ENCODE assay signal across 9 cellular contexts in genomic region chr1:26278303-26278702, GRCh38. TPM values are rescaled to one million over a fixed set of nuclear protein-coding genes. Genes with fewer than 3 reads are reported as not detected.
DNase-seq lines count a peak whose midpoint lies in the region; ATAC-seq, FAIRE-seq and TF ChIP-seq lines count a peak whose summit lies in the region.
"Had no signal": no experiment of that assay in that cellular context is flagged by ENCODE, and none has a peak within 500 bp of the region (broad histone marks: within the 10 kb centered on the region; RNA-seq: fewer than 3 reads in every experiment).

No MANE protein-coding gene starts in this region.

- intact Hi-C loops in adrenal gland (cut with DNase I), result no loop called here

- peak overlapping the region; percentile 77 for H3K9ac ChIP-seq in keratinocyte (ENCODE audit: control insufficient read depth, extremely low read depth, insufficient read depth, low read length)

- peaks cover 86% of the 10 kb centered on the region for H3K36me3 Mint-ChIP-seq in activated T-cell treated with anti-CD3 and anti-CD28 coated beads, Interleukin-2, amount 50 U/mL, for 24 hours (ENCODE audit: low read depth)

- no peaks in the 10 kb centered on the region for H3K27me3 Mint-ChIP-seq in activated T-cell treated with anti-CD3 and anti-CD28 coated beads, Interleukin-2, amount 50 U/mL, for 24 hours

- H2AFZ ChIP-seq in keratinocyte (ENCODE audit: control insufficient read depth, low read length), result no peak overlapping the region

- H3K27ac ChIP-seq in adrenal gland (peak overlapping the region in 4 of 5 donors; percentile 0 to 97 (median 86)), keratinocyte (ENCODE audit: control insufficient read depth, insufficient read depth, low read length) (peak overlapping the region; percentile 95), upper lobe of left lung (peak overlapping the region; percentile 92 to 99 (median 98))

- H3K4me1 ChIP-seq in adrenal gland (replicated peaks in 1 of 2) (peaks cover 14 to 38% of the 10 kb centered on the region in 2 donors), keratinocyte (ENCODE audit: control insufficient read depth, extremely low read depth, insufficient read depth, low read length) (peaks cover 73% of the 10 kb centered on the region), upper lobe of left lung (peaks cover 63 to 78% (median 70%) of the 10 kb centered on the region in 4 donors)

- FAIRE-seq in keratinocyte (lab: Jason Lieb, UNC), result peak; percentile 66
- FAIRE-seq: endometrium had no signal

- no peak overlapping the region for H3K4me3 ChIP-seq in adrenal gland
- no peak overlapping the region for H3K4me3 ChIP-seq in keratinocyte (ENCODE audit: control insufficient read depth in 2 of 3, extremely low read depth in 1 of 3, insufficient read depth in 2 of 3, low read depth in 1 of 3, low read length in 3 of 3)
- H3K4me3 ChIP-seq in upper lobe of left lung, result no peak overlapping the region

- peak overlapping the region; percentile 98 for H3K27ac Mint-ChIP-seq in activated T-cell treated with anti-CD3 and anti-CD28 coated beads, Interleukin-2, amount 50 U/mL, for 24 hours

- peak overlapping the region; percentile 87 for H3K4me3 Mint-ChIP-seq in activated T-cell treated with anti-CD3 and anti-CD28 coated beads, Interleukin-2, amount 50 U/mL, for 24 hours

- dilution Hi-C loops in keratinocyte (cut with MboI; ENCODE audit: extremely low pct_ligation_motif_present, low sequenced_read_pairs), result no loop called here

- no peak for TF ChIP-seq POLR2A in adrenal gland (IDR thresholded peaks at IDR 0.05)
- no peak for TF ChIP-seq POLR2A in upper lobe of left lung (IDR thresholded peaks at IDR 0.05)

- H3K9me3 Mint-ChIP-seq in activated T-cell treated with anti-CD3 and anti-CD28 coated beads, Interleukin-2, amount 50 U/mL, for 24 hours, result no peaks in the 10 kb centered on the region

- no peak for TF ChIP-seq EP300 in upper lobe of left lung (IDR thresholded peaks at IDR 0.05)

- H3K27me3 ChIP-seq in adrenal gland (no peaks in the 10 kb centered on the region), keratinocyte (ENCODE audit: control insufficient read depth, extremely low read depth, insufficient read depth, low read length) (no peaks in the 10 kb centered on the region), upper lobe of left lung (peaks cover 0 to 4% (median 0%) of the 10 kb centered on the region in 4 donors)

- peaks cover 3% of the 10 kb centered on the region for H3K9me1 ChIP-seq in keratinocyte (ENCODE audit: control insufficient read depth, extremely low read depth, insufficient read depth, low read length)

- DNase-seq in activated T-cell treated with anti-CD3 and anti-CD28 coated beads, Interleukin-2, amount 50 U/mL, for 24 hours, result no peak
- DNase-seq in activated T-cell treated with anti-CD3 and anti-CD28 coated beads, Interleukin-2, amount 50 U/mL, for 1 hour, result no peak
- no peak for DNase-seq in adrenal gland
- DNase-seq in keratinocyte (ENCODE audit: low read depth, low spot score), result peak; percentile 59
- DNase-seq in upper lobe of left lung, result no peak
- DNase-seq in SIG-M5 (lab: John Stamatoyannopoulos, UW), result no peak
- DNase-seq in H4 (ENCODE audit: low spot score), result no peak

- ATAC-seq in upper lobe of left lung (ENCODE audit: low FRiP score in 2 of 2), result peak in 1 of 2 donors; percentile 17
- no peak for ATAC-seq in GM18907 (IDR thresholded peaks at IDR 0.05; ENCODE audit: unreplicated experiment)

- peaks cover 84% of the 10 kb centered on the region for H3K4me1 Mint-ChIP-seq in activated T-cell treated with anti-CD3 and anti-CD28 coated beads, Interleukin-2, amount 50 U/mL, for 24 hours (ENCODE audit: low read depth)

- H3K36me3 ChIP-seq in adrenal gland (replicated peaks in 1 of 2), result no peaks in the 10 kb centered on the region
- H3K36me3 ChIP-seq in keratinocyte (ENCODE audit: control insufficient read depth in 2 of 2, extremely low read depth in 1 of 2, insufficient read depth in 2 of 2, low read length in 2 of 2), result peaks cover 14 to 27% of the 10 kb centered on the region in 2 experiments
- H3K36me3 ChIP-seq in upper lobe of left lung, result peaks cover 0 to 15% (median 9%) of the 10 kb centered on the region in 4 donors

- WGBS in adrenal gland, 4 donors, result 63 to 74% (median 67%) methylated on average over 4 of the region's 4 CpGs
- WGBS in upper lobe of left lung, 2 donors, result 46 to 60% methylated on average over 4 of the region's 4 CpGs

- peaks cover 21% of the 10 kb centered on the region for H3K79me2 ChIP-seq in keratinocyte (ENCODE audit: control insufficient read depth, insufficient read depth, low read length)

- TF ChIP-seq CTCF in adrenal gland (IDR thresholded peaks at IDR 0.05), result no peak
- TF ChIP-seq CTCF in keratinocyte (optimal IDR thresholded peaks at IDR 0.05 in 1 of 3, IDR thresholded peaks at IDR 0.05 in 1 of 3, conservative IDR thresholded peaks at IDR 0.05 in 1 of 3; ENCODE audit: extremely low read depth in 1 of 3, insufficient read depth in 2 of 3, low read length in 3 of 3), result no peak
- TF ChIP-seq CTCF in upper lobe of left lung (IDR thresholded peaks at IDR 0.05), result no peak

- H4K20me1 ChIP-seq in keratinocyte (ENCODE audit: control insufficient read depth, extremely low read depth, insufficient read depth, low read length), result peaks cover 10% of the 10 kb centered on the region

- H3K4me2 ChIP-seq in keratinocyte (ENCODE audit: control insufficient read depth, extremely low read depth, insufficient read depth, low read depth, low read length), result peak overlapping the region; percentile 94

- H3K9me3 ChIP-seq in adrenal gland (replicated peaks in 1 of 3), result no peaks in the 10 kb centered on the region
- H3K9me3 ChIP-seq in keratinocyte (ENCODE audit: control insufficient read depth, low read depth, low read length), result no peaks in the 10 kb centered on the region
- no peaks in the 10 kb centered on the region for H3K9me3 ChIP-seq in upper lobe of left lung

RNA-seq across cellular contexts. Expression of gene SH3BGRL3, which starts 1.6 kb away (rescaled TPM):
- 100 to 1,000 TPM in 3 of 8 donors, 10 to 100 TPM in 5; 34.0 to 123 (median 77.9) TPM for total RNA-seq in adrenal gland
- 100 to 1,000 TPM; 178 to 350 (median 321) TPM for polyA plus RNA-seq in adrenal gland
- polyA plus RNA-seq in keratinocyte, result 175 to 234 TPM (median 196 TPM) in 3 replicates
- 246 TPM for polyA plus RNA-seq in keratinocyte (2011; ENCODE audit: low read depth)
- 423 and 444 TPM in 2 replicates for polyA plus RNA-seq in keratinocyte (2011; cell fraction: cytosol; rRNA removed)
- 84.2 and 96.0 TPM in 2 replicates for polyA plus RNA-seq in keratinocyte (2011; cell fraction: nucleus; rRNA removed)
- 453 and 651 TPM in 2 replicates for polyA plus RNA-seq in keratinocyte (2012; ENCODE audit: low replicate concordance)
- polyA minus RNA-seq in keratinocyte, result 286 to 540 TPM (median 528 TPM) in 3 replicates
- polyA minus RNA-seq in keratinocyte (2011; cell fraction: cytosol; rRNA and poly(A)+ RNA removed), result 456 TPM
- polyA minus RNA-seq in keratinocyte (2011; cell fraction: nucleus; rRNA and poly(A)+ RNA removed), result 61.4 and 74.5 TPM in 2 replicates
- 100 to 1,000 TPM in 4 of 6 donors, 10 to 100 TPM in 2; 39.1 to 271 (median 156) TPM for total RNA-seq in upper lobe of left lung
- 77.7 and 126 TPM in 2 replicates for total RNA-seq in H4 (2014; rRNA removed; shearing (Covaris generic))

RNA-seq across cellular contexts. Expression of gene UBXN11, which starts 28.1 kb away (rescaled TPM):
- total RNA-seq in adrenal gland, result 10 to 100 TPM in 6 of 8 donors, 1 to 10 TPM in 2; 5.3 to 28.5 (median 13.7) TPM
- 100 to 1,000 TPM in 1 of 3 donors, 10 to 100 TPM in 1, 1 to 10 TPM in 1; 5.9 to 154 (median 53.1) TPM for polyA plus RNA-seq in adrenal gland
- polyA plus RNA-seq in keratinocyte, result 5.2 to 6.8 TPM (median 6.6 TPM) in 3 replicates
- 6.8 TPM for polyA plus RNA-seq in keratinocyte (2011; ENCODE audit: low read depth)
- 1.5 and 2.1 TPM in 2 replicates for polyA plus RNA-seq in keratinocyte (2011; cell fraction: cytosol; rRNA removed)
- polyA plus RNA-seq in keratinocyte (2011; cell fraction: nucleus; rRNA removed), result 28.1 and 28.2 TPM in 2 replicates
- 5.4 and 7.6 TPM in 2 replicates for polyA plus RNA-seq in keratinocyte (2012; ENCODE audit: low replicate concordance)
- 2.7 to 6.8 TPM (median 4.3 TPM) in 3 replicates for polyA minus RNA-seq in keratinocyte
- 3.1 TPM for polyA minus RNA-seq in keratinocyte (2011; cell fraction: cytosol; rRNA and poly(A)+ RNA removed)
- 3.5 and 4.0 TPM in 2 replicates for polyA minus RNA-seq in keratinocyte (2011; cell fraction: nucleus; rRNA and poly(A)+ RNA removed)
- total RNA-seq in upper lobe of left lung, result 100 to 1,000 TPM in 2 of 6 donors, 10 to 100 TPM in 4; 25.7 to 194 (median 62.5) TPM
- total RNA-seq in H4 (2014; rRNA removed; shearing (Covaris generic)), result 0.74 and 3.8 TPM in 2 replicates

RNA-seq across cellular contexts. Expression of gene CD52, which starts 39.5 kb away (rescaled TPM):
- 1 to 10 TPM in 6 of 8 donors, not detected in 2; 3.8 to 8.9 (median 4.8) TPM for total RNA-seq in adrenal gland
- 100 to 1,000 TPM in 1 of 3 donors, 10 to 100 TPM in 2; 13.6 to 239 (median 14.1) TPM for polyA plus RNA-seq in adrenal gland
- 0.22 to 0.27 TPM in 2 of 3 replicates, not detected in the other for polyA plus RNA-seq in keratinocyte
- not detected for polyA plus RNA-seq in keratinocyte (2011; ENCODE audit: low read depth)
- not detected in 2 replicates for polyA plus RNA-seq in keratinocyte (2011; cell fraction: cytosol; rRNA removed)
- polyA plus RNA-seq in keratinocyte (2011; cell fraction: nucleus; rRNA removed), result not detected in 2 replicates
- polyA plus RNA-seq in keratinocyte (2012; ENCODE audit: low replicate concordance), result 0.69 TPM in 1 of 2 replicates, not detected in the other
- 1.5 TPM in 1 of 3 replicates, not detected in the others for polyA minus RNA-seq in keratinocyte
- not detected for polyA minus RNA-seq in keratinocyte (2011; cell fraction: cytosol; rRNA and poly(A)+ RNA removed)
- not detected in 2 replicates for polyA minus RNA-seq in keratinocyte (2011; cell fraction: nucleus; rRNA and poly(A)+ RNA removed)
- total RNA-seq in upper lobe of left lung, result 100 to 1,000 TPM in 5 of 6 donors, 10 to 100 TPM in 1; 74.4 to 437 (median 172) TPM
- 3.0 TPM in 1 of 2 replicates, not detected in the other for total RNA-seq in H4 (2014; rRNA removed; shearing (Covaris generic))

RNA-seq across cellular contexts. Expression of gene CEP85, which starts 44.3 kb away (rescaled TPM):
- 1 to 10 TPM; 2.6 to 8.7 (median 5.8) TPM for total RNA-seq in adrenal gland
- polyA plus RNA-seq in adrenal gland, result 1 to 10 TPM; 2.5 to 6.1 (median 3.1) TPM
- 14.8 to 17.0 TPM (median 15.4 TPM) in 3 replicates for polyA plus RNA-seq in keratinocyte
- 3.7 TPM for polyA plus RNA-seq in keratinocyte (2011; ENCODE audit: low read depth)
- polyA plus RNA-seq in keratinocyte (2011; cell fraction: cytosol; rRNA removed), result 7.2 and 9.6 TPM in 2 replicates
- polyA plus RNA-seq in keratinocyte (2011; cell fraction: nucleus; rRNA removed), result 31.8 and 34.8 TPM in 2 replicates
- 5.4 and 8.1 TPM in 2 replicates for polyA plus RNA-seq in keratinocyte (2012; ENCODE audit: low replicate concordance)
- polyA minus RNA-seq in keratinocyte, result 10.2 to 19.9 TPM (median 16.7 TPM) in 3 replicates
- polyA minus RNA-seq in keratinocyte (2011; cell fraction: cytosol; rRNA and poly(A)+ RNA removed), result 6.9 TPM
- polyA minus RNA-seq in keratinocyte (2011; cell fraction: nucleus; rRNA and poly(A)+ RNA removed), result 12.9 and 16.5 TPM in 2 replicates
- total RNA-seq in upper lobe of left lung, result 10 to 100 TPM; 10.1 to 16.8 (median 10.7) TPM
- total RNA-seq in H4 (2014; rRNA removed; shearing (Covaris generic)), result 18.1 and 21.3 TPM in 2 replicates

Comparison
In these comparisons a context has a peak if more than half of its experiments do, and no peak if none do; other contexts are left out.
1. RNA of gene CD52, which starts 39.5 kb away (total RNA-seq): 74.4 to 437 TPM in upper lobe of left lung; 3.8 to 8.9 TPM in adrenal gland and 3.0 TPM in H4; every median in the first group is over 4 times any median in the second.
2. Peak in every context shown above with its lines, with median percentiles within 50 percentile points of each other: H3K27ac ChIP-seq.